In the genomic region with DNA sequence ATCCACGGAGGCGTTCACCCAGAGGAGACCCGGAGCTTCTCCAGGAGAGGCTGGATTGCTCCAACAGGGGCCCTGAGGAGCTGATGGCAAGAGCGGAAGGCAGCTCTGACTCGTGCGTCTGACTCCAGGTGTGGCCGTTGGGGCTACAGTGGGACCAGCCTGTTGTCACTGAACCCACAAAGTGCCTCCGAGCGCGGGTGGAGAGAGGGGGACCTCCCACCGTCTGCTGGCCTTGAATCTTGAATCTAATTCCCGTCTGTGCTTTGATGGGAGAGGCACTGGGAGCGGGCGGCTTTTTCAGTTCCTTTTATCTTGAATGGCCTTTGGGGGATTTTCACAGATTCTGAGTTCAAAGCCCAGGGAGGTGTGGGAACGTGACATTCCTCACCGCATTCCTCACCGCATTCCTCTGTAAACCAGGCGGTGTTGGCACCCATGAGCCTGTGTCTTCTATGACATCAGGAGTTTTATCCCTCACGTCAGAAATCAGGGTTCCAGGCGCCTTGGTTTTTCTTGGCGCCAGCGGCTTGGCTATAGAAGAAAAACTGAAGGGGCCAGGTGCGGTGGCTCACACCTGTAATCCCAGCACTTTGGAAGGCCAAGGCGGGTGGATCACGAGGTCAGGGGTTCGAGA, we compare ENCODE assay signal across 9 cellular contexts. TPM values are rescaled to one million over a fixed set of nuclear protein-coding genes. Genes with fewer than 3 reads are reported as not detected.
DNase-seq lines count a peak whose midpoint lies in the region; ATAC-seq and TF ChIP-seq lines count a peak whose summit lies in the region.
"Had no signal": no experiment of that assay in that cellular context is flagged by ENCODE, and none has a peak within 500 bp of the region (broad histone marks: within the 10 kb centered on the region; RNA-seq: fewer than 3 reads in every experiment).

No MANE protein-coding gene starts in this region.

- H3K9ac ChIP-seq in colonic mucosa (ENCODE audit: low read depth in 2 of 2, low read length in 2 of 2) (no peak overlapping the region), mesenchymal stem cell (ENCODE audit: low read length) (peak overlapping the region; percentile 89)

- H3K4ac ChIP-seq in mesenchymal stem cell (ENCODE audit: low read depth in 1 of 2, low read length in 2 of 2) = peak overlapping the region; percentile 91 to 100

- peak overlapping the region; percentile 100 for H2BK120ac ChIP-seq in mesenchymal stem cell (ENCODE audit: low read depth, low read length)

- peak overlapping the region; percentile 72 for H2AK5ac ChIP-seq in mesenchymal stem cell (ENCODE audit: low read length, severe bottlenecking)

- no peaks in the 10 kb centered on the region for H3K9me3 ChIP-seq in colonic mucosa
- H3K9me3 ChIP-seq in mesenchymal stem cell (ENCODE audit: control insufficient read depth, low read length) = no peaks in the 10 kb centered on the region

- peak overlapping the region; percentile 99 to 100 for H3K18ac ChIP-seq in mesenchymal stem cell (ENCODE audit: low read depth in 1 of 2, low read length in 2 of 2)

- DNase-seq in Right ventricle myocardium superior (peak; percentile 35), left cardiac atrium (no peak), colonic mucosa (no peak), mesenchymal stem cell (peak; percentile 40), DMS53 (lab: John Stamatoyannopoulos, UW) (no peak)
- no peak for DNase-seq in stimulated activated CD4-positive, alpha-beta T cell treated with anti-CD3 and anti-CD28 coated beads, Interleukin-2, amount 100 ng/mL, for 24 hours
- DNase-seq: activated naive CD8-positive, alpha-beta T cell treated with anti-CD3 and anti-CD28 coated beads, Interleukin-2, amount 10 ng/mL, durations not matched to agents 7 days and 5 days had no signal

- H3K27me3 ChIP-seq in colonic mucosa = no peaks in the 10 kb centered on the region
- no peaks in the 10 kb centered on the region for H3K27me3 ChIP-seq in mesenchymal stem cell (ENCODE audit: control insufficient read depth in 1 of 2, insufficient read depth in 1 of 2, low read length in 2 of 2)

- intact Hi-C loops in Right ventricle myocardium superior (cut with DNase I) = no loop called here
- intact Hi-C loops in left cardiac atrium (cut with DNase I) = no loop called here
- intact Hi-C loops in colonic mucosa (cut with DNase I) = no loop called here

- H3K36me3 ChIP-seq in colonic mucosa (no peaks in the 10 kb centered on the region), mesenchymal stem cell (ENCODE audit: control insufficient read depth in 1 of 2, insufficient read depth in 2 of 2, low read depth in 1 of 2, low read length in 2 of 2) (no peaks in the 10 kb centered on the region)

- H3K4me3 ChIP-seq in colonic mucosa (no peak overlapping the region), mesenchymal stem cell (ENCODE audit: insufficient read depth in 1 of 2, low read depth in 1 of 2, low read length in 2 of 2) (no peak overlapping the region)

- peak overlapping the region; percentile 99 for H4K8ac ChIP-seq in mesenchymal stem cell (ENCODE audit: low read length)

- H3K27ac ChIP-seq in colonic mucosa (peak overlapping the region; percentile 75), mesenchymal stem cell (ENCODE audit: low read length, poor library complexity, severe bottlenecking) (peak overlapping the region; percentile 99)

- peak overlapping the region in 1 of 2 experiments; percentile 73 for H3K23ac ChIP-seq in mesenchymal stem cell (ENCODE audit: low read length in 2 of 2)

- no peak overlapping the region for H3K4me2 ChIP-seq in mesenchymal stem cell (ENCODE audit: low read length, poor library complexity, severe bottlenecking)

- TF ChIP-seq CTCF in colonic mucosa (IDR thresholded peaks at IDR 0.05) = no peak

- peaks cover 5% of the 10 kb centered on the region for H3K79me1 ChIP-seq in mesenchymal stem cell (replicated peaks; ENCODE audit: low read length, poor library complexity, severe bottlenecking)

- H3K4me1 ChIP-seq in colonic mucosa (no peaks in the 10 kb centered on the region), mesenchymal stem cell (ENCODE audit: control insufficient read depth, insufficient read depth, low read depth, low read length) (peaks cover 62% of the 10 kb centered on the region)

- 64% methylated on average over 26 of the region's 26 CpGs for WGBS in mesenchymal stem cell

- H2BK15ac ChIP-seq in mesenchymal stem cell (ENCODE audit: low read depth, poor library complexity, severe bottlenecking) = peak overlapping the region; percentile 78

- peak overlapping the region; percentile 95 for H2BK5ac ChIP-seq in mesenchymal stem cell (ENCODE audit: low read depth, low read length, poor library complexity, severe bottlenecking)

- no peak overlapping the region for H2AFZ ChIP-seq in mesenchymal stem cell (ENCODE audit: low read depth, low read length)

- H3K14ac ChIP-seq in mesenchymal stem cell (ENCODE audit: low read length in 2 of 2) = peak overlapping the region in 1 of 2 experiments; percentile 83

- H2BK12ac ChIP-seq in mesenchymal stem cell (ENCODE audit: low read length in 2 of 2) = peak overlapping the region; percentile 95 to 100

- ATAC-seq in Right ventricle myocardium superior (ENCODE audit: poor library complexity) (no peak), left cardiac atrium (no peak), GM18867 (IDR thresholded peaks at IDR 0.05; ENCODE audit: unreplicated experiment) (no peak), HG02571 (IDR thresholded peaks at IDR 0.05; ENCODE audit: unreplicated experiment) (no peak)

- peak overlapping the region; percentile 100 for H4K91ac ChIP-seq in mesenchymal stem cell (ENCODE audit: low read length)

RNA-seq across cellular contexts. Expression of a gene that starts 39.2 kb away (rescaled TPM):
- total RNA-seq in Right ventricle myocardium superior (44.2 TPM), left cardiac atrium (100 to 1,000 TPM in 1 of 2 donors, 10 to 100 TPM in 1; 53.4 to 104 TPM), colonic mucosa (10 to 100 TPM in 1 of 2 donors, 1 to 10 TPM in 1; 8.4 to 22.3 TPM)
- 330 TPM for polyA plus RNA-seq in mesenchymal stem cell (2013, experiment 1 of 2)
- 322 TPM for polyA plus RNA-seq in mesenchymal stem cell (2013, experiment 2 of 2)

Comparison
In these comparisons a context has a peak if more than half of its experiments do, and no peak if none do; other contexts are left out.
1. DNase-seq: peak in Right ventricle myocardium superior (single experiment) and mesenchymal stem cell (single experiment); none in left cardiac atrium (single experiment), colonic mucosa (single experiment), stimulated activated CD4-positive, alpha-beta T cell treated with anti-CD3 and anti-CD28 coated beads, Interleukin-2, amount 100 ng/mL, for 24 hours (0 of 2) and DMS53 (single experiment).